ENCODE assay signal across 8 cellular contexts in the genomic region with DNA sequence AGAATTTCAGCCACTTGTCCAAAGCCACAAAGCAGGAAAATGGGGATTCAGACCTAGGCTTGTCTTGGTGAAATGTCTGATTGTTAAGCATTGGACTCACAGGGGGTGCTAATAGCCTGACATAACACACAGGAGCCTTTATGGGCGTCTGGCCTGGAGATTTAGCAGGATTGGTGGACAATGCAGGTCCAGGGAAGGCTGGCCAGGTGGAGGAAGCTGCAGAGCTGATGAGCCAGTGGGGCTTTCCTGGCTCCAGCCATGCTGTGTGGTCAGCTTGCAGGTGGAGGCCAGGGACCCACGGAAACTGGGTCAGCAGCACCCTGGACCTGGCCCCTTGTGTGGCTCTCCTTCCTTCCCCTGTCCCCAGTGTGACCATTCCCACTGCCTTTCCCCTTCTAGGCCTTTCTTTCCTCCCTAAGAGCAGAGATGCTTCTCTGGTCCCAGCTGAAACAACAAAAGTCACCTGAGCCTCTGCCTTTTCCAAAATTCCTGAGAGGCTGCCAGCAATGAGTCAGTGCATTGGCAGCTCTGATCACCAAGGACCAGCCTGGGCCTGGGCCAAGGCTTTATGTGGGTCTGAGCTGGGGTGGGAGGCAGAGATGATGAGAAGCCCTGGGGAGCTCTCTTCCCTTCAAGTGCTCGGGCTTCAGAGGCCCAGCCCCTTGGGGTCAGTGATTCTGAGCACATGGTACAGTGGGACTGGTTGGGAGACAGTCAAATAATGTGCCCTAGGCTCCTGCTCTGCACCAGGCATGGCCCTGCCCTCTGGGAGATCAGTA.
A peak's percentile ranks its signal among the peaks of the same experiment; 100 is the strongest.
DNase-seq lines count a peak whose midpoint lies in the region; ATAC-seq, FAIRE-seq and TF ChIP-seq lines count a peak whose summit lies in the region.
"Had no signal": no experiment of that assay in that cellular context is flagged by ENCODE, and none has a peak within 500 bp of the region (broad histone marks: within the 10 kb centered on the region; RNA-seq: fewer than 3 reads in every experiment).

No MANE protein-coding gene starts in this region.

- DNase-seq in astrocyte (ENCODE audit: low read depth) (peak; percentile 92), inferior parietal cortex (ENCODE audit: extremely low spot score) (peak; percentile 50), thoracic aorta (ENCODE audit: low spot score) (peak; percentile 29), neural progenitor cell (ENCODE audit: low spot score) (no peak), glutamatergic neuron (no peak)

- H3K4me1 Mint-ChIP-seq in astrocyte (ENCODE audit: low read depth, unreplicated experiment) (peaks cover 46% of the 10 kb centered on the region), neural progenitor cell (peaks cover 25% of the 10 kb centered on the region), glutamatergic neuron (ENCODE audit: low read depth, unreplicated experiment) (no peaks in the 10 kb centered on the region)

- H3K4me1 ChIP-seq in astrocyte (ENCODE audit: insufficient read depth, low read length) = peaks cover 28% of the 10 kb centered on the region
- H3K4me1 ChIP-seq in thoracic aorta (ENCODE audit: control insufficient read depth in 1 of 2, low read depth in 2 of 2) = peaks cover 8 to 41% of the 10 kb centered on the region in 2 donors
- peaks cover 18% of the 10 kb centered on the region for H3K4me1 ChIP-seq in neural progenitor cell

- H3K4me3 ChIP-seq in astrocyte (ENCODE audit: insufficient read depth, low read depth, low read length) = peak overlapping the region; percentile 10
- no peak overlapping the region for H3K4me3 ChIP-seq in thoracic aorta
- H3K4me3 ChIP-seq in neural progenitor cell = no peak overlapping the region

- H4K20me1 ChIP-seq in astrocyte (ENCODE audit: insufficient read depth, low read length) = no peaks in the 10 kb centered on the region
- no peaks in the 10 kb centered on the region for H4K20me1 ChIP-seq in neural progenitor cell (ENCODE audit: low read depth)

- peaks cover 16% of the 10 kb centered on the region for H3K36me3 Mint-ChIP-seq in astrocyte (ENCODE audit: low read depth, unreplicated experiment)
- peaks cover 1% of the 10 kb centered on the region for H3K36me3 Mint-ChIP-seq in neural progenitor cell
- no peaks in the 10 kb centered on the region for H3K36me3 Mint-ChIP-seq in glutamatergic neuron (ENCODE audit: unreplicated experiment)

- H3K27me3 Mint-ChIP-seq in astrocyte (ENCODE audit: low read depth, unreplicated experiment) = no peaks in the 10 kb centered on the region
- H3K27me3 Mint-ChIP-seq in neural progenitor cell (ENCODE audit: insufficient read depth, low read depth) = peaks cover 4% of the 10 kb centered on the region
- peaks cover 2% of the 10 kb centered on the region for H3K27me3 Mint-ChIP-seq in glutamatergic neuron (ENCODE audit: unreplicated experiment)

- H3K27ac ChIP-seq in astrocyte (ENCODE audit: low read depth, low read length) (peak overlapping the region; percentile 86), thoracic aorta (peak overlapping the region in 1 of 2 donors; percentile 7), neural progenitor cell (no peak overlapping the region)

- peak; percentile 90 for TF ChIP-seq EP300 in Ishikawa (IDR thresholded peaks at IDR 0.05; ENCODE audit: borderline replicate concordance)

- H3K36me3 ChIP-seq in astrocyte (ENCODE audit: insufficient read depth, low read length) (no peaks in the 10 kb centered on the region), thoracic aorta (no peaks in the 10 kb centered on the region), neural progenitor cell (no peaks in the 10 kb centered on the region)

- H2AFZ ChIP-seq in astrocyte (ENCODE audit: low read depth, low read length) (peak overlapping the region; percentile 31), neural progenitor cell (replicated peaks) (no peak overlapping the region)

- peak overlapping the region; percentile 68 for H3K9ac ChIP-seq in astrocyte (ENCODE audit: low read length)
- H3K9ac ChIP-seq in neural progenitor cell = no peak overlapping the region

- H3K4me3 Mint-ChIP-seq in astrocyte (ENCODE audit: unreplicated experiment) (no peak overlapping the region), neural progenitor cell (no peak overlapping the region), glutamatergic neuron (ENCODE audit: unreplicated experiment) (no peak overlapping the region)

- TF ChIP-seq CTCF in astrocyte (IDR thresholded peaks at IDR 0.05; ENCODE audit: insufficient read depth, low read depth, low read length) (no peak), thoracic aorta (IDR thresholded peaks at IDR 0.05) (no peak), neural progenitor cell (IDR thresholded peaks at IDR 0.05) (no peak), glutamatergic neuron (IDR thresholded peaks at IDR 0.05; ENCODE audit: partially characterized antibody, unreplicated experiment) (no peak)

- ATAC-seq in thoracic aorta (ENCODE audit: insufficient number of reproducible peaks, low FRiP score, low read depth) (no peak), GM21390 (IDR thresholded peaks at IDR 0.05; ENCODE audit: unreplicated experiment) (no peak)

- no peaks in the 10 kb centered on the region for H3F3A ChIP-seq in neural progenitor cell (ENCODE audit: low read depth)

- H3K27me3 ChIP-seq in astrocyte (ENCODE audit: insufficient read depth, low read length) (no peaks in the 10 kb centered on the region), thoracic aorta (replicated peaks; ENCODE audit: insufficient read depth) (no peaks in the 10 kb centered on the region), neural progenitor cell (no peaks in the 10 kb centered on the region)

- no peaks in the 10 kb centered on the region for H3K79me2 ChIP-seq in astrocyte (ENCODE audit: insufficient read depth, low read length)
- no peaks in the 10 kb centered on the region for H3K79me2 ChIP-seq in neural progenitor cell (ENCODE audit: low read depth)

- FAIRE-seq in astrocyte (lab: Jason Lieb, UNC) = peak; percentile 39
- FAIRE-seq: H1 had no signal

- H3K9me3 Mint-ChIP-seq in astrocyte (ENCODE audit: unreplicated experiment) (no peaks in the 10 kb centered on the region), neural progenitor cell (no peaks in the 10 kb centered on the region), glutamatergic neuron (ENCODE audit: unreplicated experiment) (no peaks in the 10 kb centered on the region)

- H3K4me2 ChIP-seq in astrocyte (ENCODE audit: low read length) = peak overlapping the region; percentile 51
- H3K4me2 ChIP-seq in neural progenitor cell = no peak overlapping the region

- H3K27ac Mint-ChIP-seq in astrocyte (ENCODE audit: unreplicated experiment) (peak overlapping the region; percentile 88), neural progenitor cell (no peak overlapping the region), glutamatergic neuron (ENCODE audit: unreplicated experiment) (no peak overlapping the region)

- peak; percentile 18; the same call in 1 of the 2 replicates for TF ChIP-seq RAD21 in Ishikawa (IDR thresholded peaks at IDR 0.05; ENCODE audit: low read depth)

- H3K9me3 ChIP-seq in astrocyte (ENCODE audit: insufficient read depth, low read depth, low read length) (no peaks in the 10 kb centered on the region), thoracic aorta (no peaks in the 10 kb centered on the region), neural progenitor cell (ENCODE audit: low read depth) (no peaks in the 10 kb centered on the region)

TF ChIP-seq in Ishikawa, 13 proteins besides CTCF, POLR2A, EP300 and RAD21:
- TF ChIP-seq NFIC (IDR thresholded peaks at IDR 0.05) = peak; percentile 98
- TF ChIP-seq FOXM1 (IDR thresholded peaks at IDR 0.05; ENCODE audit: borderline replicate concordance, low read depth) = peak; percentile 85
- no peak for TF ChIP-seq EGR1 (IDR thresholded peaks at IDR 0.05)
- TF ChIP-seq, protein P1, sequence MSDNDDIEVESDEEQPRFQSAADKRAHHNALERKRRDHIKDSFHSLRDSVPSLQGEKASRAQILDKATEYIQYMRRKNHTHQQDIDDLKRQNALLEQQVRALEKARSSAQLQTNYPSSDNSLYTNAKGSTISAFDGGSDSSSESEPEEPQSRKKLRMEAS (IDR thresholded peaks at IDR 0.05) = peak; percentile 63
- 0 out of 2 replicates have a peak, but pooled peaks have one; percentile 27 for TF ChIP-seq CEBPB (IDR thresholded peaks at IDR 0.05)
- TF ChIP-seq TCF12 (IDR thresholded peaks at IDR 0.05; ENCODE audit: low read depth) = peak; percentile 95
- no peak for TF ChIP-seq ZBTB7A (IDR thresholded peaks at IDR 0.05; ENCODE audit: low read depth)
- TF ChIP-seq, protein P2, sequence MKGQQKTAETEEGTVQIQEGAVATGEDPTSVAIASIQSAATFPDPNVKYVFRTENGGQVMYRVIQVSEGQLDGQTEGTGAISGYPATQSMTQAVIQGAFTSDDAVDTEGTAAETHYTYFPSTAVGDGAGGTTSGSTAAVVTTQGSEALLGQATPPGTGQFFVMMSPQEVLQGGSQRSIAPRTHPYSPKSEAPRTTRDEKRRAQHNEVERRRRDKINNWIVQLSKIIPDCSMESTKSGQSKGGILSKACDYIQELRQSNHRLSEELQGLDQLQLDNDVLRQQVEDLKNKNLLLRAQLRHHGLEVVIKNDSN (IDR thresholded peaks at IDR 0.05) = peak; percentile 60
- peak; percentile 95 for TF ChIP-seq TEAD4 (IDR thresholded peaks at IDR 0.05)

Comparison
In these comparisons a context has a peak if more than half of its experiments do, and no peak if none do; other contexts are left out.
1. DNase-seq: peak in astrocyte (single experiment), inferior parietal cortex (single experiment) and thoracic aorta (single experiment); none in neural progenitor cell (single experiment) and glutamatergic neuron (single experiment).